In the genomic region with DNA sequence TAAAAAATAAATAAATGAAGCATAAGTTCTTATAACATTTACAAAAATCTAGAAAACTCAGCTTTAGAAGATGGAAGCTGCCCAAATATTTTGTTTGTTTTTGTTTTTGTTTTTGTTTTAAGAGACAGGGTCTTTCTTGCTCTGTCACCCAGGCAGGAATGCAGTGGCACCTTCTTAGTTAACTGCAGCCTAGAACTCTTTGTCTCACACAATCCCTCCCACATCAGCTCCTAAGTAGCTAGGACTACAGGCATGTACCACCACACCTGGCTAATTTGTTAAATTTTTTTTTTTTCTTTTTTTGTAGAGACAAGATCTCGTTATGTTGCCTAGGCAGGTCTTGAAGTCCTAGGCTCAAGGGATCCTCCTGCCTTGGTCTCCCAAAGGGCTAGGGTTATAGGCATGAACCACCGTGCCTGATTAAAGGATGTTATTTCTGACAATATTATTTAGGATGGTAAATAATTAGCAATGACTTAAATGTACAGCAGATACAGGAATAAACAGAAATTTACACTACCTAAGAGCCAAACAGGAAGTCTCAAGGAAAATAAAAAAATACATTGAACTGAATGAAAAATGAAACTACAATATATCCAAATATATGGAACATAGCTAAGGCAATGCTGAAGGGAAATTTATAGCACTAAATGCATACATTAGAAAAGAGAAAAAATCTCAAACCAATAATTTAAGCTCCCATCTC, we compare ENCODE assay signal across 16 cellular contexts.
A peak's percentile ranks its signal among the peaks of the same experiment; 100 is the strongest.
DNase-seq lines count a peak whose midpoint lies in the region; ATAC-seq lines count a peak whose summit lies in the region.
"Had no signal": no experiment of that assay in that cellular context is flagged by ENCODE, and none has a peak within 500 bp of the region (broad histone marks: within the 10 kb centered on the region; RNA-seq: fewer than 3 reads in every experiment).

No MANE protein-coding gene starts in this region.

- peaks cover 13% of the 10 kb centered on the region for H3K36me3 Mint-ChIP-seq in activated naive CD4-positive, alpha-beta T cell treated with anti-CD3 and anti-CD28 coated beads, Interleukin-2, amount 10 ng/mL, durations not matched to agents 7 days and 5 days

- DNase-seq in activated naive CD4-positive, alpha-beta T cell treated with anti-CD3 and anti-CD28 coated beads, Interleukin-2, amount 10 ng/mL, durations not matched to agents 7 days and 5 days = no peak
- no peak for DNase-seq in activated naive CD4-positive, alpha-beta T cell (lab: John Stamatoyannopoulos, UW)
- DNase-seq in OCI-M1 (lab: John Stamatoyannopoulos, UW) (peak; percentile 59), midbrain (lab: John Stamatoyannopoulos, UW) (no peak)
- no peak for DNase-seq in stimulated activated CD4-positive, alpha-beta T cell treated with anti-CD3 and anti-CD28 coated beads, Interleukin-2, amount 100 ng/mL, for 48 hours
- DNase-seq: activated CD4-positive, CD25-positive, alpha-beta regulatory T cell treated with anti-CD3 and anti-CD28 coated beads, Interleukin-2, amount 50 U/mL, for 72 hours; activated T-cell treated with anti-CD3 and anti-CD28 coated beads, Interleukin-2, amount 50 U/mL, for 24 hours; aorta; NCI-H1436; NCI-H446; substantia nigra had no signal

- H3K27me3 Mint-ChIP-seq in activated naive CD4-positive, alpha-beta T cell treated with anti-CD3 and anti-CD28 coated beads, Interleukin-2, amount 10 ng/mL, durations not matched to agents 7 days and 5 days = peaks cover under 1% of the 10 kb centered on the region
- H3K27me3 Mint-ChIP-seq: activated T-cell treated with anti-CD3 and anti-CD28 coated beads, Interleukin-2, amount 50 U/mL, for 24 hours had no signal

- H3K9ac ChIP-seq in subcutaneous abdominal adipose tissue (ENCODE audit: low read length in 5 of 5) = no peak overlapping the region

- H3K27ac Mint-ChIP-seq in activated naive CD4-positive, alpha-beta T cell treated with anti-CD3 and anti-CD28 coated beads, Interleukin-2, amount 10 ng/mL, durations not matched to agents 7 days and 5 days = peak overlapping the region; percentile 45
- H3K27ac Mint-ChIP-seq: activated T-cell treated with anti-CD3 and anti-CD28 coated beads, Interleukin-2, amount 50 U/mL, for 24 hours had no signal

- peaks cover 8% of the 10 kb centered on the region for H3K9me3 Mint-ChIP-seq in activated naive CD4-positive, alpha-beta T cell treated with anti-CD3 and anti-CD28 coated beads, Interleukin-2, amount 10 ng/mL, durations not matched to agents 7 days and 5 days

- H3K27me3 ChIP-seq in subcutaneous abdominal adipose tissue (ENCODE audit: control insufficient read depth in 5 of 5, insufficient read depth in 4 of 5, low read length in 5 of 5) = no peaks in the 10 kb centered on the region
- H3K27me3 ChIP-seq: neutrophil had no signal

- H3K27ac ChIP-seq in subcutaneous abdominal adipose tissue (ENCODE audit: low read depth, low read length) = peak overlapping the region; percentile 29
- H3K27ac ChIP-seq: neutrophil had no signal

- H3K36me3 ChIP-seq in subcutaneous abdominal adipose tissue (ENCODE audit: control insufficient read depth in 5 of 5, insufficient read depth in 5 of 5, low read length in 5 of 5) = no peaks in the 10 kb centered on the region
- H3K36me3 ChIP-seq: HAP-1, neutrophil had no signal

- CTCF ChIA-PET in activated naive CD4-positive, alpha-beta T cell treated with anti-CD3 and anti-CD28 coated beads, Interleukin-2, amount 10 ng/mL, durations not matched to agents 7 days and 5 days (lab: Charles Lee) = no interaction called here

- no peak overlapping the region for H3K4me3 ChIP-seq in subcutaneous abdominal adipose tissue (ENCODE audit: low read depth in 1 of 5, low read length in 5 of 5)
- H3K4me3 ChIP-seq: HAP-1 had no signal

- peaks cover 39% of the 10 kb centered on the region for H3K4me1 Mint-ChIP-seq in activated naive CD4-positive, alpha-beta T cell treated with anti-CD3 and anti-CD28 coated beads, Interleukin-2, amount 10 ng/mL, durations not matched to agents 7 days and 5 days

- ATAC-seq in HG02571 (IDR thresholded peaks at IDR 0.05; ENCODE audit: unreplicated experiment) (peak; percentile 53), HG03354 (IDR thresholded peaks at IDR 0.05; ENCODE audit: poor library complexity, severe bottlenecking, unreplicated experiment) (no peak)

- no peak overlapping the region for H3K4me3 Mint-ChIP-seq in activated naive CD4-positive, alpha-beta T cell treated with anti-CD3 and anti-CD28 coated beads, Interleukin-2, amount 10 ng/mL, durations not matched to agents 7 days and 5 days
- H3K4me3 Mint-ChIP-seq: activated T-cell treated with anti-CD3 and anti-CD28 coated beads, Interleukin-2, amount 50 U/mL, for 24 hours had no signal

- H3K4me1 ChIP-seq in subcutaneous abdominal adipose tissue (ENCODE audit: control insufficient read depth in 5 of 5, insufficient read depth in 5 of 5, low read length in 5 of 5) = peaks cover 0 to 32% (median 9%) of the 10 kb centered on the region in 5 donors
- H3K4me1 ChIP-seq: HAP-1 had no signal

- H3K9me3 ChIP-seq in subcutaneous abdominal adipose tissue (ENCODE audit: control insufficient read depth in 5 of 5, low read length in 5 of 5) = no peaks in the 10 kb centered on the region
- H3K9me3 ChIP-seq: HAP-1, neutrophil had no signal
